Comparison of ENCODE assay signal across 9 cellular contexts in genomic region chr7:158015403-158016116, GRCh38.
DNase-seq lines count a peak whose midpoint lies in the region; ATAC-seq and TF ChIP-seq lines count a peak whose summit lies in the region.
"Had no signal": no experiment of that assay in that cellular context is flagged by ENCODE, and none has a peak within 500 bp of the region (broad histone marks: within the 10 kb centered on the region; RNA-seq: fewer than 3 reads in every experiment).

No MANE protein-coding gene starts in this region.

- H3K36me3 ChIP-seq in BE2C (no peaks in the 10 kb centered on the region), endocrine pancreas (ENCODE audit: control insufficient read depth, insufficient read depth, low read length) (no peaks in the 10 kb centered on the region), neural progenitor cell (no peaks in the 10 kb centered on the region)
- H3K36me3 ChIP-seq: transverse colon had no signal

- no peak overlapping the region for H3K27ac ChIP-seq in neural progenitor cell

- no peak for ATAC-seq in HG03439 (IDR thresholded peaks at IDR 0.05; ENCODE audit: unreplicated experiment)

- peak overlapping the region; percentile 92 for H3K4me2 ChIP-seq in neural progenitor cell

- H3K79me2 ChIP-seq in neural progenitor cell (ENCODE audit: low read depth) = no peaks in the 10 kb centered on the region

- no peaks in the 10 kb centered on the region for H3K36me3 Mint-ChIP-seq in neural progenitor cell

- H3K27me3 ChIP-seq in BE2C (no peaks in the 10 kb centered on the region), endocrine pancreas (ENCODE audit: control insufficient read depth, insufficient read depth, low read length) (no peaks in the 10 kb centered on the region), neural progenitor cell (no peaks in the 10 kb centered on the region)
- H3K27me3 ChIP-seq: transverse colon had no signal

- no peak for DNase-seq in BE2C
- DNase-seq in NCI-H1092 (lab: John Stamatoyannopoulos, UW) = peak; percentile 31
- DNase-seq in neural progenitor cell (ENCODE audit: low spot score) = no peak
- no peak for DNase-seq in activated T-cell treated with anti-CD3 and anti-CD28 coated beads, Interleukin-2, amount 50 U/mL, for 1 hour
- DNase-seq in putamen (ENCODE audit: low spot score) = no peak
- DNase-seq in activated naive CD4-positive, alpha-beta T cell treated with anti-CD3 and anti-CD28 coated beads, Interleukin-2, amount 50 U/mL, for 16 hours = no peak
- DNase-seq: transverse colon had no signal

- TF ChIP-seq CTCF in BE2C (IDR thresholded peaks at IDR 0.05; ENCODE audit: low read depth, low read length) (no peak), neural progenitor cell (IDR thresholded peaks at IDR 0.05) (no peak)

- no peaks in the 10 kb centered on the region for H3K9me3 Mint-ChIP-seq in neural progenitor cell

- H2AFZ ChIP-seq in neural progenitor cell (replicated peaks) = peak overlapping the region; percentile 69

- H3K9ac ChIP-seq in endocrine pancreas (ENCODE audit: control insufficient read depth, insufficient read depth, low read length) (peak overlapping the region; percentile 74), neural progenitor cell (no peak overlapping the region)

- H4K20me1 ChIP-seq in neural progenitor cell (ENCODE audit: low read depth) = no peaks in the 10 kb centered on the region

- no peaks in the 10 kb centered on the region for H3K4me1 ChIP-seq in BE2C
- peaks cover 4% of the 10 kb centered on the region for H3K4me1 ChIP-seq in endocrine pancreas (ENCODE audit: control insufficient read depth, insufficient read depth, low read length)
- H3K4me1 ChIP-seq in neural progenitor cell = peaks cover 41% of the 10 kb centered on the region

- H3F3A ChIP-seq in neural progenitor cell (ENCODE audit: low read depth) = peaks cover 27% of the 10 kb centered on the region

- H3K4me1 Mint-ChIP-seq in neural progenitor cell = peaks cover 12% of the 10 kb centered on the region

- H3K27me3 Mint-ChIP-seq in neural progenitor cell (ENCODE audit: insufficient read depth, low read depth) = peaks cover 2% of the 10 kb centered on the region

- H3K4me3 ChIP-seq in BE2C (ENCODE audit: low read depth, low read length) (peak overlapping the region; percentile 33), endocrine pancreas (ENCODE audit: control insufficient read depth, insufficient read depth, low read length) (peak overlapping the region; percentile 62), neural progenitor cell (peak overlapping the region; percentile 45)

- no peak overlapping the region for H3K27ac Mint-ChIP-seq in neural progenitor cell

- H3K4me3 Mint-ChIP-seq in neural progenitor cell = no peak overlapping the region

- no peaks in the 10 kb centered on the region for H3K9me3 ChIP-seq in BE2C
- H3K9me3 ChIP-seq in endocrine pancreas (ENCODE audit: control insufficient read depth, low read length) = no peaks in the 10 kb centered on the region
- no peaks in the 10 kb centered on the region for H3K9me3 ChIP-seq in neural progenitor cell (ENCODE audit: low read depth)
- H3K9me3 ChIP-seq: transverse colon had no signal
